ENCODE assay signal across 19 cellular contexts in genomic region chr1:191578281-191578680, GRCh38.
DNase-seq lines count a peak whose midpoint lies in the region; ATAC-seq and TF ChIP-seq lines count a peak whose summit lies in the region.
"Had no signal": no experiment of that assay in that cellular context is flagged by ENCODE, and none has a peak within 500 bp of the region (broad histone marks: within the 10 kb centered on the region; RNA-seq: fewer than 3 reads in every experiment).

No MANE protein-coding gene starts in this region.

- intact Hi-C loops in Right ventricle myocardium inferior (cut with DNase I) = no loop called here
- intact Hi-C loops in right cardiac atrium (cut with DNase I) = no loop called here

- H3K36me3 ChIP-seq in right atrium auricular region (no peaks in the 10 kb centered on the region), DND-41 (ENCODE audit: insufficient read depth, low read length) (no peaks in the 10 kb centered on the region)
- H3K36me3 ChIP-seq: BE2C; BLaER1 treated with 17β-estradiol and CSF1 and Interleukin-3, amounts not matched to agents 10 nM and 100 nM; HAP-1 had no signal

- no peak overlapping the region for H3K9ac ChIP-seq in DND-41 (ENCODE audit: low read depth, low read length)
- H3K9ac ChIP-seq: BLaER1 treated with 17β-estradiol and CSF1 and Interleukin-3, amounts not matched to agents 10 nM and 100 nM had no signal

- TF ChIP-seq CTCF in right atrium auricular region (IDR thresholded peaks at IDR 0.05) (no peak), DND-41 (IDR thresholded peaks at IDR 0.05; ENCODE audit: borderline replicate concordance, extremely low read depth, low read length, poor library complexity, severe bottlenecking) (no peak), coronary artery (IDR thresholded peaks at IDR 0.05) (no peak)

- H3K79me2 ChIP-seq in DND-41 (ENCODE audit: insufficient read depth, low read length) = no peaks in the 10 kb centered on the region

- DNase-seq in Right ventricle myocardium inferior (ENCODE audit: missing footprints) (no peak), right atrium auricular region (ENCODE audit: low spot score) (no peak), DND-41 (no peak), coronary artery (ENCODE audit: low spot score) (no peak), right cardiac atrium (no peak), NCI-H1048 (lab: John Stamatoyannopoulos, UW) (no peak), globus pallidus (ENCODE audit: low spot score) (no peak)
- DNase-seq: AML-193; BE2C; CD4-positive, alpha-beta T cell; CD8-positive, alpha-beta memory T cell; DMS 273 treated with DMSO at 0.1 percent for 48 hours; DMS79; GF-D8; GOT3; HFFc6 had no signal

- H3K4me3 ChIP-seq in right atrium auricular region (no peak overlapping the region), DND-41 (ENCODE audit: low read depth in 1 of 2, low read length in 2 of 2) (no peak overlapping the region), coronary artery (peak overlapping the region; percentile 10), right cardiac atrium (ENCODE audit: low read length) (no peak overlapping the region)
- H3K4me3 ChIP-seq: BLaER1 treated with 17β-estradiol and CSF1 and Interleukin-3, amounts not matched to agents 10 nM and 100 nM; HAP-1 had no signal

- no peaks in the 10 kb centered on the region for H3K9me3 ChIP-seq in right atrium auricular region
- H3K9me3 ChIP-seq in DND-41 (ENCODE audit: insufficient read depth, low read length, severe bottlenecking) = no peaks in the 10 kb centered on the region
- H3K9me3 ChIP-seq in right cardiac atrium (ENCODE audit: control insufficient read depth, low read length) = no peaks in the 10 kb centered on the region
- H3K9me3 ChIP-seq: BE2C; BLaER1 treated with 17β-estradiol and CSF1 and Interleukin-3, amounts not matched to agents 10 nM and 100 nM; HAP-1 had no signal

- no peak overlapping the region for H3K27ac ChIP-seq in right atrium auricular region
- H3K27ac ChIP-seq in DND-41 (ENCODE audit: low read length) = no peak overlapping the region
- H3K27ac ChIP-seq in coronary artery = peak overlapping the region in 1 of 2 donors; percentile 17
- no peak overlapping the region for H3K27ac ChIP-seq in right cardiac atrium (ENCODE audit: low read length)
- H3K27ac ChIP-seq: 22Rv1; BLaER1 treated with 17β-estradiol and CSF1 and Interleukin-3, amounts not matched to agents 10 nM and 100 nM had no signal

- ATAC-seq in Right ventricle myocardium inferior = peak; percentile 63
- no peak for ATAC-seq in DND-41 (ENCODE audit: insufficient read depth, low read depth)
- peak; percentile 31 to 70 for ATAC-seq in right cardiac atrium

- H3K4me2 ChIP-seq in DND-41 (ENCODE audit: insufficient read depth, low read length) = no peak overlapping the region

- peak overlapping the region; percentile 63 for H2AFZ ChIP-seq in DND-41 (ENCODE audit: low read depth, low read length)

- H3K27me3 ChIP-seq in right atrium auricular region = no peaks in the 10 kb centered on the region
- no peaks in the 10 kb centered on the region for H3K27me3 ChIP-seq in DND-41 (ENCODE audit: insufficient read depth, low read length, poor library complexity)
- no peaks in the 10 kb centered on the region for H3K27me3 ChIP-seq in right cardiac atrium (ENCODE audit: control insufficient read depth, insufficient read depth)
- H3K27me3 ChIP-seq: BE2C; BLaER1 treated with 17β-estradiol and CSF1 and Interleukin-3, amounts not matched to agents 10 nM and 100 nM had no signal

- no peaks in the 10 kb centered on the region for H4K20me1 ChIP-seq in DND-41 (ENCODE audit: insufficient read depth, low read length)
- H4K20me1 ChIP-seq: BLaER1 treated with 17β-estradiol and CSF1 and Interleukin-3, amounts not matched to agents 10 nM and 100 nM had no signal

- 68% methylated on average over 1 of the region's 1 CpG for WGBS in right cardiac atrium

- H3K4me1 ChIP-seq in right atrium auricular region = no peaks in the 10 kb centered on the region
- H3K4me1 ChIP-seq in DND-41 (ENCODE audit: insufficient read depth, low read length) = no peaks in the 10 kb centered on the region
- no peaks in the 10 kb centered on the region for H3K4me1 ChIP-seq in right cardiac atrium (ENCODE audit: control insufficient read depth, insufficient read depth, low read length)
- H3K4me1 ChIP-seq: BE2C, HAP-1 had no signal
